In the genomic region with DNA sequence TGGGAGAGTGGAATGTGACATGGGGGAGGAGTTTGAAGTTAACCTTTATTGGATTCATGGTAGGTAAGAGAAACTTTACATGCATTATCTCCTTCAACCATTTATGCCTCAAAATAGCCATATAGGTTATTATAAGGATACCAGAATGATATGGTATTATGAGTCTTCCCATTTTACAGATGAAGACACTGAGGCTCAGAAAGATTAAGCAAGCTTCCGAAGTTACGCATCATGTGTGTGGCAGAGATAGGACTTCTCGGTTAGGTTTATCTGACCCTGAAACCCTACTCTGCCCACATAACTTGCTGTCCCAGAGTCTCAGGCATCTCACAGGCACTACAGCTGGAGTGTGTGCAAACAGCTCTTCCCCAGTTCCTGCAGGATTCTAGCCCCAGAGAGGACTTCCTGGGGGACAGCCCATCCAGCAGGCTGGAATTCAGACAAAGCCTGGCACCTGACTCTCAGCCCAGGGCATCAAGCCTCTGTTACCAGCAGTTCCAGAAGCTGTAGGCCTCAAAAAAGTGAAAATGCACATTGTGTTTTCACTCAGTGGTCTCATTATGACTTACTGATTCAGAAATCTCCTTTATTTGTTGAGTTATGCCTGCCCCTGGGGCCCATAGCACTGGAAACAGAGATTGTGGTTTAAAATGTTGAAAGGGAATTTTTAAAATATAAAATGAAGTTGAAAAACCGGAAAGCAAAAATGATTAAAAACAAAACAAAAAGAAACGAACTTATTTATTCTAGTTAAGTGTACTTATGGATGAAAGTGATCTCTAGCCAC, we compare ENCODE assay signal across 29 cellular contexts.
"Had no signal": no experiment of that assay in that cellular context is flagged by ENCODE, and none has a peak within 500 bp of the region (broad histone marks: within the 10 kb centered on the region; RNA-seq: fewer than 3 reads in every experiment).

No MANE protein-coding gene starts in this region.

- H3K4me3 ChIP-seq: adrenal gland, body of pancreas, esophagus muscularis mucosa, gastrocnemius medialis, heart left ventricle had no signal

- H3K9me3 ChIP-seq: adrenal gland, body of pancreas, esophagus muscularis mucosa, gastrocnemius medialis, heart left ventricle had no signal

- ATAC-seq: activated CD4-positive, alpha-beta T cell treated with anti-CD3 and anti-CD28 coated beads for 36 hours; activated CD8-positive, alpha-beta memory T cell treated with anti-CD3 and anti-CD28 coated beads, Interleukin-2, amount 10 ng/mL, durations not matched to agents 7 days and 5 days; activated CD8-positive, alpha-beta T cell treated with anti-CD3 and anti-CD28 coated beads, Interleukin-2, amount 10 ng/mL, durations not matched to agents 7 days and 5 days; activated naive CD8-positive, alpha-beta T cell treated with anti-CD3 and anti-CD28 coated beads, Interleukin-2, amount 50 U/mL, for 24 hours; body of pancreas; effector memory CD8-positive, alpha-beta T cell; foreskin keratinocyte; gastrocnemius medialis; heart left ventricle had no signal

- FAIRE-seq: colon had no signal

- H3K27me3 ChIP-seq: adrenal gland, foreskin keratinocyte, gastrocnemius medialis had no signal

- H3K36me3 ChIP-seq: adrenal gland, esophagus muscularis mucosa, gastrocnemius medialis, heart left ventricle had no signal

- DNase-seq: activated CD4-positive, alpha-beta memory T cell treated with anti-CD3 and anti-CD28 coated beads for 36 hours; activated CD4-positive, alpha-beta T cell treated with anti-CD3 and anti-CD28 coated beads for 36 hours; activated CD4-positive, alpha-beta T cell treated with anti-CD3 and anti-CD28 coated beads, Interleukin-2, amount 10 ng/mL, durations not matched to agents 24 days and 14 days; activated CD4-positive, CD25-positive, alpha-beta regulatory T cell; activated CD4-positive, CD25-positive, alpha-beta regulatory T cell treated with anti-CD3 and anti-CD28 coated beads, Interleukin-2, amount 50 U/mL, for 72 hours; activated CD8-positive, alpha-beta memory T cell treated with anti-CD3 and anti-CD28 coated beads, Interleukin-2, amount 10 ng/mL, durations not matched to agents 7 days and 5 days; activated CD8-positive, alpha-beta memory T cell treated with anti-CD3 and anti-CD28 coated beads, Interleukin-2, amount 50 U/mL, for 4 hours; activated CD8-positive, alpha-beta T cell treated with anti-CD3 and anti-CD28 coated beads, Interleukin-2, amount 10 ng/mL, durations not matched to agents 7 days and 5 days; activated effector memory CD4-positive, alpha-beta T cell treated with anti-CD3 and anti-CD28 coated beads, Interleukin-2, amount 50 U/mL, for 16 hours; activated naive CD4-positive, alpha-beta T cell treated with anti-CD3 and anti-CD28 coated beads for 36 hours; activated naive CD8-positive, alpha-beta T cell treated with anti-CD3 and anti-CD28 coated beads for 36 hours; activated naive CD8-positive, alpha-beta T cell treated with anti-CD3 and anti-CD28 coated beads, Interleukin-2, amount 50 U/mL, for 24 hours; activated T-cell treated with anti-CD3 and anti-CD28 coated beads, Interleukin-2, amount 50 U/mL, for 1 hour; activated T-cell treated with anti-CD3 and anti-CD28 coated beads, Interleukin-2, amount 50 U/mL, for 48 hours; adrenal gland; amygdala; aorta; body of pancreas; cortex of kidney; dermis blood vessel endothelial cell; effector CD4-positive, alpha-beta T cell; effector memory CD8-positive, alpha-beta T cell; erythroblast; foreskin keratinocyte; gastrocnemius medialis; glutamatergic neuron; heart left ventricle had no signal

- H3K4me1 ChIP-seq: adrenal gland, body of pancreas, esophagus muscularis mucosa, foreskin keratinocyte, gastrocnemius medialis, heart left ventricle had no signal

- H3K27ac ChIP-seq: adrenal gland, body of pancreas, esophagus muscularis mucosa, foreskin keratinocyte, gastrocnemius medialis, heart left ventricle had no signal
